11 cellular contexts compared by ENCODE assay signal in genomic region chr10:50347394-50347802, GRCh38.
A peak's percentile ranks its signal among the peaks of the same experiment; 100 is the strongest.
DNase-seq lines count a peak whose midpoint lies in the region; ATAC-seq and TF ChIP-seq lines count a peak whose summit lies in the region.
"Had no signal": no experiment of that assay in that cellular context is flagged by ENCODE, and none has a peak within 500 bp of the region (broad histone marks: within the 10 kb centered on the region; RNA-seq: fewer than 3 reads in every experiment).

No MANE protein-coding gene starts in this region.

- peak; percentile 87 for ATAC-seq in GM19467 (IDR thresholded peaks at IDR 0.05; ENCODE audit: unreplicated experiment)
- peak; percentile 87 for ATAC-seq in HG03095 (IDR thresholded peaks at IDR 0.05; ENCODE audit: unreplicated experiment)

- DNase-seq in GM13977 (ENCODE audit: low spot score) (peak; percentile 61), cardiac fibroblast (ENCODE audit: low read depth in 2 of 2) (peak; percentile 22 to 24), HuH-7.5 (ENCODE audit: low spot score) (no peak), HUDEP-2 (lab: John Stamatoyannopoulos, UW; ENCODE audit: unreplicated experiment in 76 of 76) (no peak), SW480 (ENCODE audit: low spot score) (no peak), NOMO-1 treated with dmso at 0.1 percent for 144 hours (lab: John Stamatoyannopoulos, UW; ENCODE audit: unreplicated experiment) (no peak)
- DNase-seq: head of caudate nucleus, HFFc6, NCI-H2171 treated with DMSO at 0.1 percent for 48 hours had no signal

- in situ Hi-C loops in GM13977 (cut with MboI; ENCODE audit: low pct_unique_long_range_greater_than_20kb, low sequenced_read_pairs, unreplicated experiment): no loop called here

- no peak overlapping the region for H3K4me3 ChIP-seq in cardiac fibroblast (replicated peaks in 1 of 2; ENCODE audit: low read depth in 2 of 2, low read length in 2 of 2)

- TF ChIP-seq CTCF in GM13977 (IDR thresholded peaks at IDR 0.05; ENCODE audit: extremely low read depth, insufficient read depth, missing control alignments): no peak
- TF ChIP-seq CTCF in cardiac fibroblast (IDR thresholded peaks at IDR 0.05; ENCODE audit: low read depth, low read length): no peak

Comparison
In these comparisons a context has a peak if more than half of its experiments do, and no peak if none do; other contexts are left out.
1. DNase-seq: peak in GM13977 (single experiment) and cardiac fibroblast (2 of 2); none in HuH-7.5 (single experiment), HUDEP-2 (0 of 76), SW480 (single experiment) and NOMO-1 treated with dmso at 0.1 percent for 144 hours (single experiment).